ENCODE assay signal across 14 cellular contexts in genomic region chr4:80913381-80913780, GRCh38.
DNase-seq lines count a peak whose midpoint lies in the region; ATAC-seq and TF ChIP-seq lines count a peak whose summit lies in the region.
"Had no signal": no experiment of that assay in that cellular context is flagged by ENCODE, and none has a peak within 500 bp of the region (broad histone marks: within the 10 kb centered on the region; RNA-seq: fewer than 3 reads in every experiment).

No MANE protein-coding gene starts in this region.

- H3K36me3 ChIP-seq in upper lobe of right lung: no peaks in the 10 kb centered on the region
- H3K36me3 ChIP-seq: BLaER1 treated with 17β-estradiol and CSF1 and Interleukin-3, amounts not matched to agents 10 nM and 100 nM; neural progenitor cell; thoracic aorta had no signal

- peak in 1 of 2 donors; percentile 27 for DNase-seq in stimulated activated naive CD8-positive, alpha-beta T cell treated with anti-CD3 and anti-CD28 coated beads, Interleukin-15, amount 100 ng/mL, for 72 hours
- DNase-seq in stimulated activated naive CD8-positive, alpha-beta T cell treated with anti-CD3 and anti-CD28 coated beads, Interleukin-15, Interleukin-2, amounts not matched to agents 100 U/mL and 50 U/mL, for 24 hours: no peak
- DNase-seq in upper lobe of right lung (no peak), substantia nigra (lab: John Stamatoyannopoulos, UW) (no peak), kidney glomerular epithelial cell (lab: John Stamatoyannopoulos, UW) (no peak), LoVo (ENCODE audit: low spot score) (no peak)
- DNase-seq: activated effector memory CD4-positive, alpha-beta T cell treated with anti-CD3 and anti-CD28 coated beads, Interleukin-2, amount 50 U/mL, for 16 hours; dorsolateral prefrontal cortex; NCI-H69 had no signal

- H3K4me3 Mint-ChIP-seq in stimulated activated naive CD8-positive, alpha-beta T cell treated with anti-CD3 and anti-CD28 coated beads, Interleukin-15, amount 100 ng/mL, for 72 hours: no peak overlapping the region
- H3K4me3 Mint-ChIP-seq: neural progenitor cell had no signal

- no peaks in the 10 kb centered on the region for H3K27me3 Mint-ChIP-seq in stimulated activated naive CD8-positive, alpha-beta T cell treated with anti-CD3 and anti-CD28 coated beads, Interleukin-15, amount 100 ng/mL, for 72 hours

- H3K27ac ChIP-seq in upper lobe of right lung (no peak overlapping the region), substantia nigra (ENCODE audit: low read depth, low read length, poor library complexity, severe bottlenecking) (no peak overlapping the region)
- H3K27ac ChIP-seq: BLaER1 treated with 17β-estradiol and CSF1 and Interleukin-3, amounts not matched to agents 10 nM and 100 nM; dorsolateral prefrontal cortex; neural progenitor cell; thoracic aorta had no signal

- peak; percentile 80 for ATAC-seq in stimulated activated naive CD8-positive, alpha-beta T cell treated with anti-CD3 and anti-CD28 coated beads, Interleukin-15, amount 100 ng/mL, for 72 hours
- ATAC-seq in stimulated activated naive CD8-positive, alpha-beta T cell treated with anti-CD3 and anti-CD28 coated beads, Interleukin-15, Interleukin-2, amounts not matched to agents 100 U/mL and 50 U/mL, for 24 hours: no peak
- ATAC-seq in HG02610 (IDR thresholded peaks at IDR 0.05; ENCODE audit: unreplicated experiment) (peak; percentile 95), HG03520 (IDR thresholded peaks at IDR 0.05; ENCODE audit: unreplicated experiment) (peak; percentile 76), upper lobe of right lung (peak; percentile 43)

- no peak overlapping the region for H3K27ac Mint-ChIP-seq in stimulated activated naive CD8-positive, alpha-beta T cell treated with anti-CD3 and anti-CD28 coated beads, Interleukin-15, amount 100 ng/mL, for 72 hours
- H3K27ac Mint-ChIP-seq: neural progenitor cell had no signal

- intact Hi-C loops in upper lobe of right lung (cut with DNase I): no loop called here

- peaks cover 10% of the 10 kb centered on the region for H3K4me1 Mint-ChIP-seq in stimulated activated naive CD8-positive, alpha-beta T cell treated with anti-CD3 and anti-CD28 coated beads, Interleukin-15, amount 100 ng/mL, for 72 hours
- H3K4me1 Mint-ChIP-seq: neural progenitor cell had no signal

- no peaks in the 10 kb centered on the region for H3K9me3 ChIP-seq in upper lobe of right lung
- H3K9me3 ChIP-seq: thoracic aorta had no signal

- H3K9me3 Mint-ChIP-seq in stimulated activated naive CD8-positive, alpha-beta T cell treated with anti-CD3 and anti-CD28 coated beads, Interleukin-15, amount 100 ng/mL, for 72 hours: peaks cover 4% of the 10 kb centered on the region in 2 donors
- H3K9me3 Mint-ChIP-seq: neural progenitor cell had no signal

- no peaks in the 10 kb centered on the region for H3K27me3 ChIP-seq in upper lobe of right lung
- H3K27me3 ChIP-seq: BLaER1 treated with 17β-estradiol and CSF1 and Interleukin-3, amounts not matched to agents 10 nM and 100 nM; neural progenitor cell had no signal

- no peak overlapping the region for H3K4me3 ChIP-seq in upper lobe of right lung
- H3K4me3 ChIP-seq: BLaER1 treated with 17β-estradiol and CSF1 and Interleukin-3, amounts not matched to agents 10 nM and 100 nM; dorsolateral prefrontal cortex; neural progenitor cell; thoracic aorta had no signal

- H3K4me1 ChIP-seq in upper lobe of right lung: no peaks in the 10 kb centered on the region
- H3K4me1 ChIP-seq: BLaER1 treated with 17β-estradiol and CSF1 and Interleukin-3, amounts not matched to agents 10 nM and 100 nM; neural progenitor cell had no signal

- no peak for TF ChIP-seq CTCF in upper lobe of right lung (IDR thresholded peaks at IDR 0.05)
